In genomic region chr7:28503396-28503795, GRCh38 we compare ENCODE assay signal across 17 cellular contexts.
DNase-seq lines count a peak whose midpoint lies in the region; ATAC-seq and TF ChIP-seq lines count a peak whose summit lies in the region.
"Had no signal": no experiment of that assay in that cellular context is flagged by ENCODE, and none has a peak within 500 bp of the region (broad histone marks: within the 10 kb centered on the region; RNA-seq: fewer than 3 reads in every experiment).

No MANE protein-coding gene starts in this region.

- no peak overlapping the region for H3K4ac ChIP-seq in trophoblast cell (ENCODE audit: low read depth, low read length)

- H3K36me3 Mint-ChIP-seq in T-helper 2 cell treated with Interferon-gamma antibody and Interleukin-4, amounts not matched to agents 5 μg/mL and 100 μg/mL, for 36 hours (ENCODE audit: low read depth), result no peaks in the 10 kb centered on the region
- H3K36me3 Mint-ChIP-seq: CD4-positive, alpha-beta memory T cell had no signal

- in situ Hi-C loops in brain microvascular endothelial cell (cut with HindIII; ENCODE audit: low pct_ligation_motif_present, low sequenced_read_pairs), result no loop called here

- no peak overlapping the region for H4K91ac ChIP-seq in trophoblast cell (ENCODE audit: low read depth, low read length)

- H3K4me3 ChIP-seq in BLaER1 treated with 17β-estradiol and CSF1 and Interleukin-3, amounts not matched to agents 10 nM and 100 nM, result no peak overlapping the region
- H3K4me3 ChIP-seq in trophoblast cell (ENCODE audit: low read depth, low read length) (no peak overlapping the region), brain microvascular endothelial cell (ENCODE audit: low read depth, low read length) (no peak overlapping the region), hepatocyte (no peak overlapping the region)
- H3K4me3 ChIP-seq: GM23338 had no signal

- WGBS in trophoblast cell (ENCODE audit: extremely low coverage, insufficient coverage, insufficient read length), result no CpG with 5 or more reads among the region's 3 CpGs
- 82% methylated on average over 3 of the region's 3 CpGs for WGBS in hepatocyte (ENCODE audit: low lambda C conversion rate, missing lambda C conversion rate)

- H3K4me3 Mint-ChIP-seq in T-helper 2 cell treated with Interferon-gamma antibody and Interleukin-4, amounts not matched to agents 5 μg/mL and 100 μg/mL, for 36 hours, result no peak overlapping the region
- H3K4me3 Mint-ChIP-seq: CD4-positive, alpha-beta memory T cell; GM23338; H9 had no signal

- H2AFZ ChIP-seq in trophoblast cell (ENCODE audit: insufficient read depth, low read length, poor library complexity), result no peak overlapping the region
- H2AFZ ChIP-seq in hepatocyte, result no peak overlapping the region
- H2AFZ ChIP-seq: GM23338 had no signal

- no peaks in the 10 kb centered on the region for H3K79me2 ChIP-seq in trophoblast cell (ENCODE audit: control insufficient read depth, insufficient read depth, low read length, poor library complexity)
- no peaks in the 10 kb centered on the region for H3K79me2 ChIP-seq in hepatocyte

- H3K27ac Mint-ChIP-seq in T-helper 2 cell treated with Interferon-gamma antibody and Interleukin-4, amounts not matched to agents 5 μg/mL and 100 μg/mL, for 36 hours, result no peak overlapping the region
- H3K27ac Mint-ChIP-seq: CD4-positive, alpha-beta memory T cell; GM23338; H9 had no signal

- H2BK5ac ChIP-seq in trophoblast cell (ENCODE audit: low read depth, low read length, poor library complexity), result no peak overlapping the region

- H3K9me2 ChIP-seq in hepatocyte (replicated peaks; ENCODE audit: insufficient read depth), result no peaks in the 10 kb centered on the region

- peaks cover 0 to 39% (median 15%) of the 10 kb centered on the region in 11 experiments; a peak in 16 of 22 replicates for H3K9me3 ChIP-seq in BLaER1 treated with 17β-estradiol and CSF1 and Interleukin-3, amounts not matched to agents 10 nM and 100 nM (replicated peaks in 1 of 11)
- H3K9me3 ChIP-seq in trophoblast cell (ENCODE audit: insufficient read depth, low read depth, low read length) (no peaks in the 10 kb centered on the region), hepatocyte (ENCODE audit: low read depth) (no peaks in the 10 kb centered on the region)

- no peaks in the 10 kb centered on the region for H3K4me1 Mint-ChIP-seq in T-helper 2 cell treated with Interferon-gamma antibody and Interleukin-4, amounts not matched to agents 5 μg/mL and 100 μg/mL, for 36 hours (ENCODE audit: low read depth)
- H3K4me1 Mint-ChIP-seq: CD4-positive, alpha-beta memory T cell had no signal

- H3K9ac ChIP-seq in BLaER1 treated with 17β-estradiol and CSF1 and Interleukin-3, amounts not matched to agents 10 nM and 100 nM, result no peak overlapping the region
- H3K9ac ChIP-seq in trophoblast cell (ENCODE audit: low read length), result no peak overlapping the region

- no peaks in the 10 kb centered on the region for H3K27me3 ChIP-seq in BLaER1 treated with 17β-estradiol and CSF1 and Interleukin-3, amounts not matched to agents 10 nM and 100 nM
- H3K27me3 ChIP-seq in trophoblast cell (ENCODE audit: insufficient read depth, low read length), result no peaks in the 10 kb centered on the region
- H3K27me3 ChIP-seq in brain microvascular endothelial cell (replicated peaks), result no peaks in the 10 kb centered on the region
- no peaks in the 10 kb centered on the region for H3K27me3 ChIP-seq in hepatocyte

- no peaks in the 10 kb centered on the region for H3K9me3 Mint-ChIP-seq in T-helper 2 cell treated with Interferon-gamma antibody and Interleukin-4, amounts not matched to agents 5 μg/mL and 100 μg/mL, for 36 hours
- H3K9me3 Mint-ChIP-seq: GM23338, H9 had no signal

- H2AK5ac ChIP-seq in trophoblast cell (ENCODE audit: low read length), result no peak overlapping the region

- H4K12ac ChIP-seq in trophoblast cell (ENCODE audit: low read depth, low read length), result peak overlapping the region; percentile 18

- H3K14ac ChIP-seq in trophoblast cell (ENCODE audit: low read length), result no peak overlapping the region

- H3K27ac ChIP-seq in BLaER1 treated with 17β-estradiol and CSF1 and Interleukin-3, amounts not matched to agents 10 nM and 100 nM, result peak overlapping the region in 1 of 11 experiments; percentile 36; a peak in 2 of 22 replicates
- H3K27ac ChIP-seq in trophoblast cell (ENCODE audit: low read depth, low read length) (no peak overlapping the region), brain microvascular endothelial cell (no peak overlapping the region), hepatocyte (no peak overlapping the region)

- no peak overlapping the region for H4K8ac ChIP-seq in trophoblast cell (ENCODE audit: low read depth, low read length)

- H2BK120ac ChIP-seq in trophoblast cell (ENCODE audit: insufficient read depth, low read length, poor library complexity), result no peak overlapping the region

- no peak overlapping the region for H3K23ac ChIP-seq in trophoblast cell (ENCODE audit: low read length)

- peaks cover 6% of the 10 kb centered on the region for H3K27me3 Mint-ChIP-seq in T-helper 2 cell treated with Interferon-gamma antibody and Interleukin-4, amounts not matched to agents 5 μg/mL and 100 μg/mL, for 36 hours (ENCODE audit: low read depth)

- intact Hi-C loops in Right ventricle myocardium superior (cut with DNase I), result no loop called here

- no peak overlapping the region for H3K18ac ChIP-seq in trophoblast cell (ENCODE audit: low read length)

- H3K4me1 ChIP-seq in BLaER1 treated with 17β-estradiol and CSF1 and Interleukin-3, amounts not matched to agents 10 nM and 100 nM, result peaks cover 6 to 70% (median 53%) of the 10 kb centered on the region in 10 experiments
- H3K4me1 ChIP-seq in trophoblast cell (ENCODE audit: control insufficient read depth in 1 of 2, insufficient read depth in 2 of 2, low read length in 2 of 2) (no peaks in the 10 kb centered on the region), hepatocyte (ENCODE audit: insufficient read depth) (no peaks in the 10 kb centered on the region)

- H3K36me3 ChIP-seq in BLaER1 treated with 17β-estradiol and CSF1 and Interleukin-3, amounts not matched to agents 10 nM and 100 nM, result peaks cover 0 to 5% (median 0%) of the 10 kb centered on the region in 11 experiments; a peak in 2 of 22 replicates
- H3K36me3 ChIP-seq in trophoblast cell (ENCODE audit: control insufficient read depth in 1 of 2, insufficient read depth in 2 of 2, low read length in 2 of 2), result no peaks in the 10 kb centered on the region
- no peaks in the 10 kb centered on the region for H3K36me3 ChIP-seq in brain microvascular endothelial cell (replicated peaks)
- no peaks in the 10 kb centered on the region for H3K36me3 ChIP-seq in hepatocyte (replicated peaks; ENCODE audit: insufficient read depth, low read depth)

- H3K4me2 ChIP-seq in BLaER1 treated with 17β-estradiol and CSF1 and Interleukin-3, amounts not matched to agents 10 nM and 100 nM, result peak overlapping the region in 9 of 11 experiments; percentile 11 to 87 (median 78); a peak in 17 of 22 replicates
- H3K4me2 ChIP-seq in trophoblast cell (ENCODE audit: low read length), result no peak overlapping the region
- no peak overlapping the region for H3K4me2 ChIP-seq in hepatocyte
- H3K4me2 ChIP-seq: GM23338 had no signal

- DNase-seq in LHCN-M2 (ENCODE audit: low read depth), result peak; percentile 25
- peak; percentile 10 for DNase-seq in amniotic epithelial cell (ENCODE audit: low read depth)
- no peak for DNase-seq in trophoblast cell
- DNase-seq in brain microvascular endothelial cell, result no peak
- no peak for DNase-seq in T-helper 2 cell treated with Interferon-gamma antibody and Interleukin-4, amounts not matched to agents 5 μg/mL and 100 μg/mL, for 36 hours (ENCODE audit: low spot score)
- no peak for DNase-seq in Right ventricle myocardium superior
- DNase-seq in hepatocyte (ENCODE audit: low spot score), result no peak
- DNase-seq: 8988T; AML-193; C1 segment of cervical spinal cord; CD4-positive, alpha-beta memory T cell; DMS153; DMS79 treated with DMSO at 0.1 percent for 48 hours; GDM1; H9 had no signal

- no peak for ATAC-seq in Right ventricle myocardium superior (ENCODE audit: poor library complexity)
- ATAC-seq: GM23338 had no signal

- H4K20me1 ChIP-seq in BLaER1 treated with 17β-estradiol and CSF1 and Interleukin-3, amounts not matched to agents 10 nM and 100 nM, result no peaks in the 10 kb centered on the region
- H4K20me1 ChIP-seq in hepatocyte (ENCODE audit: insufficient read depth, poor library complexity, severe bottlenecking), result no peaks in the 10 kb centered on the region

- H3K79me1 ChIP-seq in trophoblast cell (ENCODE audit: low read length), result no peaks in the 10 kb centered on the region

- H2BK12ac ChIP-seq in trophoblast cell (ENCODE audit: low read length), result no peak overlapping the region

- TF ChIP-seq CTCF in brain microvascular endothelial cell (IDR thresholded peaks at IDR 0.05; ENCODE audit: low read depth, low read length, missing control alignments), result no peak
- TF ChIP-seq CTCF in hepatocyte (IDR thresholded peaks at IDR 0.05; ENCODE audit: poor library complexity), result no peak

Comparison
In these comparisons a context has a peak if more than half of its experiments do, and no peak if none do; other contexts are left out.
1. H3K4me2 ChIP-seq: peak in BLaER1 treated with 17β-estradiol and CSF1 and Interleukin-3, amounts not matched to agents 10 nM and 100 nM (9 of 11); none in trophoblast cell (single experiment) and hepatocyte (single experiment).
2. DNase-seq: peak in LHCN-M2 (single experiment) and amniotic epithelial cell (single experiment); none in trophoblast cell (0 of 2), brain microvascular endothelial cell (single experiment), T-helper 2 cell treated with Interferon-gamma antibody and Interleukin-4, amounts not matched to agents 5 μg/mL and 100 μg/mL, for 36 hours (single experiment), Right ventricle myocardium superior (single experiment) and hepatocyte (single experiment).